In genomic region chr11:94655951-94656350, GRCh38 we compare ENCODE assay signal across 31 cellular contexts.
"Had no signal": no experiment of that assay in that cellular context is flagged by ENCODE, and none has a peak within 500 bp of the region (broad histone marks: within the 10 kb centered on the region; RNA-seq: fewer than 3 reads in every experiment).

No MANE protein-coding gene starts in this region.

- H3K4me3 Mint-ChIP-seq: dendritic cell treated with granulocyte-macrophage colony-stimulating factor and Interleukin-4, amounts not matched to agents 40 ng/mL and 50 ng/mL, for 4 days; memory B cell; mesothelial cell of epicardium; naive B cell; natural killer cell treated with Interleukin-12 subunit alpha and Interleukin-12 subunit beta and Interleukin-15 and Interleukin-18, amount 100 ng/mL, for 72 hours; neural progenitor cell had no signal

- H3K36me3 ChIP-seq: colonic mucosa, esophagus squamous epithelium, heart right ventricle, lower lobe of right lung, neural progenitor cell, right atrium auricular region, stomach, thyroid gland, vagina had no signal

- H3K79me2 ChIP-seq: parathyroid adenoma had no signal

- H3K27ac Mint-ChIP-seq: dendritic cell treated with granulocyte-macrophage colony-stimulating factor and Interleukin-4, amounts not matched to agents 40 ng/mL and 50 ng/mL, for 4 days; memory B cell; mesothelial cell of epicardium; naive B cell; natural killer cell treated with Interleukin-12 subunit alpha and Interleukin-12 subunit beta and Interleukin-15 and Interleukin-18, amount 100 ng/mL, for 72 hours; neural progenitor cell; progenitor cell of endocrine pancreas had no signal

- H3K27ac ChIP-seq: colonic mucosa, esophagus squamous epithelium, heart right ventricle, lower lobe of right lung, neural progenitor cell, parathyroid adenoma, right atrium auricular region, stomach, thyroid gland, vagina had no signal

- H3K4me1 ChIP-seq: colonic mucosa, parathyroid adenoma, stomach, thyroid gland had no signal

- H3K27me3 ChIP-seq: colonic mucosa, esophagus squamous epithelium, heart right ventricle, neural progenitor cell, right atrium auricular region, stomach, thyroid gland, vagina had no signal

- H3K9ac ChIP-seq: neural progenitor cell, parathyroid adenoma had no signal

- H3K36me3 Mint-ChIP-seq: memory B cell; mesothelial cell of epicardium; naive B cell; natural killer cell treated with Interleukin-12 subunit alpha and Interleukin-12 subunit beta and Interleukin-15 and Interleukin-18, amount 100 ng/mL, for 72 hours; neural progenitor cell had no signal

- ATAC-seq: heart right ventricle; left ventricle myocardium superior; lower lobe of right lung; mucosa of descending colon; natural killer cell treated with Interleukin-12 subunit alpha and Interleukin-12 subunit beta and Interleukin-15 and Interleukin-18, amount 100 ng/mL, for 72 hours; sciatic nerve had no signal

- H3K9me3 ChIP-seq: colonic mucosa, esophagus squamous epithelium, heart right ventricle, lower lobe of right lung, mucosa of descending colon, right atrium auricular region, stomach, thyroid gland, vagina had no signal

- H3K4me3 ChIP-seq: colonic mucosa, esophagus squamous epithelium, heart right ventricle, lower lobe of right lung, mucosa of descending colon, neural progenitor cell, right atrium auricular region, smooth muscle cell, stomach, thyroid gland, vagina had no signal

- H2AFZ ChIP-seq: neural progenitor cell, parathyroid adenoma had no signal

- H3K4me2 ChIP-seq: neural progenitor cell had no signal

- H3K4me1 Mint-ChIP-seq: memory B cell, naive B cell had no signal

- H3K9me3 Mint-ChIP-seq: dendritic cell treated with granulocyte-macrophage colony-stimulating factor and Interleukin-4, amounts not matched to agents 40 ng/mL and 50 ng/mL, for 4 days; memory B cell; mesothelial cell of epicardium; natural killer cell treated with Interleukin-12 subunit alpha and Interleukin-12 subunit beta and Interleukin-15 and Interleukin-18, amount 100 ng/mL, for 72 hours; neural progenitor cell had no signal

- DNase-seq: colonic mucosa; effector memory CD4-positive, alpha-beta T cell; erythroblast; esophagus squamous epithelium; foreskin melanocyte; glutamatergic neuron; heart right ventricle; hippocampal formation; kidney glomerular epithelial cell; left ventricle myocardium superior; lower lobe of right lung; mucosa of descending colon; naive B cell; stimulated activated CD4-positive, alpha-beta T cell treated with anti-CD3 and anti-CD28 coated beads, Interleukin-12 subunit alpha, Interleukin-12 subunit beta, amount 100 ng/mL, for 4 hours; stimulated activated CD4-positive, alpha-beta T cell treated with anti-CD3 and anti-CD28 coated beads, Interleukin-1b, Interleukin-23, amount 100 ng/mL, for 48 hours; stimulated activated CD4-positive, alpha-beta T cell treated with anti-CD3 and anti-CD28 coated beads, Interleukin-4, amount 100 ng/mL, for 1 hour; stimulated activated CD8-positive, alpha-beta memory T cell treated with anti-CD3 and anti-CD28 coated beads, Interleukin-4, amount 100 ng/mL, for 48 hours; stimulated activated naive CD4-positive, alpha-beta T cell treated with Interleukin-2 at 50 U/mL for 16 hours; stomach; thyroid gland had no signal
